In the genomic region with DNA sequence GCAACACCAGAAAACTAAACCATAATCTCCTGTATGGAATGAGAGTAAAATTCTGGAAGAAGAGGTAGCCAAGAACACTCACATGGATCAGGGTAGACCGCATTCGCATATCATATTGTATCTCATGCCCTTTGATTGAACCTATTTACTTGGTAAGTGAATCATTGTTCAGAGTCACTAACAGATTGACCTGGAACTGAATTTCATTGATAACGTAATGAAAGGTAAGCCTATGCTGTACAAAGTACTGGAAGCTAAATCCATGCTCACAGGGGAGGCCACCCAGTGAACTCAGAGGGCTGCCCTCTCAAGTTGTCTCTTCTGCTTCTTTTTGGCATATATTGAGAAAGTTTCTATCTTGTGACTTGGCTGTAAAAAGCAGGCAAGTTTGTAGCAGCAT, we compare ENCODE assay signal across 1 cellular context.
TF ChIP-seq lines count a peak whose summit lies in the region.

No MANE protein-coding gene starts in this region.

TF ChIP-seq in HepG2, 621 proteins besides CTCF, POLR2A, EP300 and RAD21 (continued from another document):
- TF ChIP-seq ZNF574 (CRISPR knock-in tag; IDR thresholded peaks at IDR 0.05): no peak
- no peak for TF ChIP-seq RBAK (CRISPR knock-in tag; IDR thresholded peaks at IDR 0.05)
- no peak for TF ChIP-seq CBX2 (IDR thresholded peaks at IDR 0.05; ENCODE audit: low read depth, low read length)
- TF ChIP-seq CBX2 (CRISPR knock-in tag; IDR thresholded peaks at IDR 0.05; ENCODE audit: low read depth): no peak
- no peak for TF ChIP-seq ZNF10 (CRISPR knock-in tag; IDR thresholded peaks at IDR 0.05; ENCODE audit: borderline replicate concordance, low read depth)
- no peak for TF ChIP-seq BORCS8-MEF2B (CRISPR knock-in tag; IDR thresholded peaks at IDR 0.05)
- TF ChIP-seq, protein P1, sequence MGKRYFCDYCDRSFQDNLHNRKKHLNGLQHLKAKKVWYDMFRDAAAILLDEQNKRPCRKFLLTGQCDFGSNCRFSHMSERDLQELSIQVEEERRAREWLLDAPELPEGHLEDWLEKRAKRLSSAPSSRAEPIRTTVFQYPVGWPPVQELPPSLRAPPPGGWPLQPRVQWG (CRISPR knock-in tag; IDR thresholded peaks at IDR 0.05; ENCODE audit: borderline replicate concordance, low read depth): no peak
